19 cellular contexts compared by ENCODE assay signal in the genomic region with DNA sequence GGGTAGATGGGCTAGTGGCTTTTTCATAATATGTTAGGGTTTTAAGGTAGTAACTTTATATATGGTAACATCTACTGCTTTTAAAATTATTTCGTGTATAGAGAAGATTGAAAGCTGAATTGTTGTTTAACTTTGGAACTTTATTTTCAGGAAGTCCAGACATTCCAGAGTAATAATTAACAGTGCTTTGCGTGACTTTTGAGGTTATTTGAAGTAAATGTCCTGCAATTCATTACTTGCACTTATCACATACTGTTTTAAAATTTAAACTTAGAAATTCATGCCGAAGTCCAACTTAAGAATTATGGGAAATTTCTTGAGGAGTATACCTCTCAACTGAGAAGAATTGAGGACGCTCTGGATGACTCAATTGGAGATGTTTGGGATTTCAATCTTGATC. TPM values are rescaled to one million over a fixed set of nuclear protein-coding genes. Genes with fewer than 3 reads are reported as not detected.
DNase-seq lines count a peak whose midpoint lies in the region; ATAC-seq and TF ChIP-seq lines count a peak whose summit lies in the region.
"Had no signal": no experiment of that assay in that cellular context is flagged by ENCODE, and none has a peak within 500 bp of the region (broad histone marks: within the 10 kb centered on the region; RNA-seq: fewer than 3 reads in every experiment).

No MANE protein-coding gene starts in this region.

- DNase-seq in IMR-90 (no peak), choroid plexus epithelial cell (ENCODE audit: low read depth) (no peak), midbrain (lab: John Stamatoyannopoulos, UW) (no peak)
- DNase-seq in activated naive CD4-positive, alpha-beta T cell treated with anti-CD3 and anti-CD28 coated beads, Interleukin-2, amount 10 ng/mL, durations not matched to agents 7 days and 5 days: no peak
- DNase-seq: activated CD4-positive, alpha-beta T cell treated with anti-CD3 and anti-CD28 coated beads for 36 hours; activated T-cell treated with anti-CD3 and anti-CD28 coated beads for 4 hours; AML-193; cerebellar nuclear complex; left ventricle myocardium superior; NCI-H1694; NCI-H524 treated with DMSO at 0.1 percent for 48 hours; nucleus accumbens; T-helper 17 cell had no signal

- peaks cover 0 to 12% (median 7%) of the 10 kb centered on the region in 11 experiments; a peak in 9 of 22 replicates for H3K9me3 ChIP-seq in BLaER1 treated with 17β-estradiol and CSF1 and Interleukin-3, amounts not matched to agents 10 nM and 100 nM (replicated peaks in 1 of 11)
- H3K9me3 ChIP-seq in IMR-90 (ENCODE audit: control insufficient read depth, insufficient read depth, low read length) (no peaks in the 10 kb centered on the region), neutrophil (no peaks in the 10 kb centered on the region)
- H3K9me3 ChIP-seq: thoracic aorta had no signal

- H3K9ac ChIP-seq in BLaER1 treated with 17β-estradiol and CSF1 and Interleukin-3, amounts not matched to agents 10 nM and 100 nM: peak overlapping the region in 10 of 11 experiments; percentile 39 to 100 (median 99); a peak in 16 of 22 replicates
- H3K9ac ChIP-seq in IMR-90 (ENCODE audit: low read depth, low read length): no peak overlapping the region
- H3K9ac ChIP-seq: KMS-11 had no signal

- peaks cover 44 to 51% (median 48%) of the 10 kb centered on the region in 11 experiments for H3K36me3 ChIP-seq in BLaER1 treated with 17β-estradiol and CSF1 and Interleukin-3, amounts not matched to agents 10 nM and 100 nM
- peaks cover 6% of the 10 kb centered on the region for H3K36me3 ChIP-seq in IMR-90 (ENCODE audit: control insufficient read depth, insufficient read depth, low read length)
- peaks cover 41% of the 10 kb centered on the region for H3K36me3 ChIP-seq in neutrophil

- no CpG with 5 or more reads among the region's 4 CpGs for WGBS in IMR-90 (ENCODE audit: extremely low coverage in 2 of 2, insufficient read length in 1 of 2), 2 experiments

- no TSS peak for BruUV-seq in IMR-90 (replicated peaks; lab: Mats Ljungman, UMichigan)

- TF ChIP-seq CTCF in IMR-90 (conservative IDR thresholded peaks at IDR 0.05; ENCODE audit: low read depth, low read length) (no peak), choroid plexus epithelial cell (conservative IDR thresholded peaks at IDR 0.05; ENCODE audit: low read depth, low read length) (no peak), neutrophil (IDR thresholded peaks at IDR 0.05) (no peak)

- H3K27me3 Mint-ChIP-seq in activated naive CD4-positive, alpha-beta T cell treated with anti-CD3 and anti-CD28 coated beads, Interleukin-2, amount 10 ng/mL, durations not matched to agents 7 days and 5 days: peaks cover 12% of the 10 kb centered on the region
- H3K27me3 Mint-ChIP-seq: T-helper 17 cell had no signal

- no peaks in the 10 kb centered on the region for H3K9me3 Mint-ChIP-seq in activated naive CD4-positive, alpha-beta T cell treated with anti-CD3 and anti-CD28 coated beads, Interleukin-2, amount 10 ng/mL, durations not matched to agents 7 days and 5 days

- CTCF ChIA-PET in IMR-90 (lab: Yijun Ruan, JAX): no interaction called here
- CTCF ChIA-PET in activated naive CD4-positive, alpha-beta T cell treated with anti-CD3 and anti-CD28 coated beads, Interleukin-2, amount 10 ng/mL, durations not matched to agents 7 days and 5 days (lab: Charles Lee): no interaction called here

- H3K4me3 ChIP-seq in BLaER1 treated with 17β-estradiol and CSF1 and Interleukin-3, amounts not matched to agents 10 nM and 100 nM: peak overlapping the region; percentile 70 to 92 (median 88); a peak in 16 of 20 replicates
- no peak overlapping the region for H3K4me3 ChIP-seq in IMR-90 (ENCODE audit: insufficient read depth, low read depth, low read length)
- peak overlapping the region; percentile 11 for H3K4me3 ChIP-seq in choroid plexus epithelial cell (ENCODE audit: low read depth, low read length)
- no peak overlapping the region for H3K4me3 ChIP-seq in neutrophil (ENCODE audit: low read depth in 1 of 2, low read length in 1 of 2)

- dilution Hi-C loops in IMR-90 (cut with HindIII; ENCODE audit: low sequenced_read_pairs, unreplicated experiment): no loop called here

- peaks cover 14 to 36% of the 10 kb centered on the region in 2 experiments for H3K79me1 ChIP-seq in IMR-90 (ENCODE audit: low read depth in 1 of 2, low read length in 2 of 2)

- H2AK9ac ChIP-seq in IMR-90 (replicated peaks; ENCODE audit: low read depth, low read length, poor library complexity): no peak overlapping the region

- no peak overlapping the region for H2AK5ac ChIP-seq in IMR-90 (ENCODE audit: low read depth, low read length)

- H2BK15ac ChIP-seq in IMR-90 (ENCODE audit: low read depth, low read length): no peak overlapping the region

- peaks cover 0 to 5% (median 0%) of the 10 kb centered on the region in 11 experiments; a peak in 1 of 22 replicates for H3K27me3 ChIP-seq in BLaER1 treated with 17β-estradiol and CSF1 and Interleukin-3, amounts not matched to agents 10 nM and 100 nM
- no peaks in the 10 kb centered on the region for H3K27me3 ChIP-seq in IMR-90 (ENCODE audit: control insufficient read depth, insufficient read depth, low read length)
- H3K27me3 ChIP-seq in neutrophil: peaks cover 12% of the 10 kb centered on the region

- H3K4ac ChIP-seq in IMR-90 (ENCODE audit: low read depth, low read length): no peak overlapping the region

- H3K4me2 ChIP-seq in BLaER1 treated with 17β-estradiol and CSF1 and Interleukin-3, amounts not matched to agents 10 nM and 100 nM: peak overlapping the region; percentile 77 to 99 (median 91); a peak in 20 of 22 replicates
- H3K4me2 ChIP-seq in IMR-90 (ENCODE audit: low read depth, low read length): peak overlapping the region; percentile 76
- H3K4me2 ChIP-seq: KMS-11 had no signal

- H3K27ac Mint-ChIP-seq in activated naive CD4-positive, alpha-beta T cell treated with anti-CD3 and anti-CD28 coated beads, Interleukin-2, amount 10 ng/mL, durations not matched to agents 7 days and 5 days: no peak overlapping the region
- H3K27ac Mint-ChIP-seq: activated CD4-positive, alpha-beta T cell treated with anti-CD3 and anti-CD28 coated beads for 36 hours had no signal

- no peak overlapping the region for H3K23ac ChIP-seq in IMR-90 (ENCODE audit: low read depth, low read length)

- H3K18ac ChIP-seq in IMR-90 (ENCODE audit: low read depth, low read length): no peak overlapping the region

- no peak overlapping the region for H2AFZ ChIP-seq in IMR-90 (replicated peaks; ENCODE audit: low read length, poor library complexity)

- peaks cover 37% of the 10 kb centered on the region for H3K36me3 Mint-ChIP-seq in activated naive CD4-positive, alpha-beta T cell treated with anti-CD3 and anti-CD28 coated beads, Interleukin-2, amount 10 ng/mL, durations not matched to agents 7 days and 5 days

- no peak for TF ChIP-seq POLR2A in IMR-90 (IDR thresholded peaks at IDR 0.05; ENCODE audit: low read depth, low read length)

- no peak for TF ChIP-seq RAD21 in IMR-90 (IDR thresholded peaks at IDR 0.05; ENCODE audit: low read length)

- H4K5ac ChIP-seq in IMR-90 (ENCODE audit: low read depth, low read length): no peak overlapping the region

- no peak overlapping the region for H2BK120ac ChIP-seq in IMR-90 (ENCODE audit: low read depth, low read length)

- peak overlapping the region in 4 of 11 experiments; percentile 99 to 100 (median 100); a peak in 4 of 22 replicates for H3K27ac ChIP-seq in BLaER1 treated with 17β-estradiol and CSF1 and Interleukin-3, amounts not matched to agents 10 nM and 100 nM
- H3K27ac ChIP-seq in IMR-90 (ENCODE audit: insufficient read depth, low read length) (no peak overlapping the region), neutrophil (peak overlapping the region; percentile 99)
- H3K27ac ChIP-seq: KMS-11, thoracic aorta had no signal

- in situ Hi-C loops in IMR-90 (cut with MboI; ENCODE audit: low sequenced_read_pairs): no loop called here

- peaks cover 50% of the 10 kb centered on the region for H3K4me1 Mint-ChIP-seq in activated naive CD4-positive, alpha-beta T cell treated with anti-CD3 and anti-CD28 coated beads, Interleukin-2, amount 10 ng/mL, durations not matched to agents 7 days and 5 days

- intact Hi-C loops in IMR-90 (cut with micrococcal nuclease): no loop called here

- no peak overlapping the region for H3K56ac ChIP-seq in IMR-90 (ENCODE audit: extremely low read depth, insufficient read depth, low read length)

- H3K4me3 Mint-ChIP-seq in activated naive CD4-positive, alpha-beta T cell treated with anti-CD3 and anti-CD28 coated beads, Interleukin-2, amount 10 ng/mL, durations not matched to agents 7 days and 5 days: no peak overlapping the region
- H3K4me3 Mint-ChIP-seq: T-helper 17 cell had no signal

- peaks cover 49 to 77% (median 69%) of the 10 kb centered on the region in 11 experiments; a peak in 21 of 22 replicates for H4K20me1 ChIP-seq in BLaER1 treated with 17β-estradiol and CSF1 and Interleukin-3, amounts not matched to agents 10 nM and 100 nM
- H4K20me1 ChIP-seq in IMR-90 (ENCODE audit: insufficient read depth, low read length): peaks cover 49% of the 10 kb centered on the region; the same call in 1 of the 2 replicates

- no peak overlapping the region for H2BK20ac ChIP-seq in IMR-90 (ENCODE audit: low read depth, low read length)

- H3K14ac ChIP-seq in IMR-90 (replicated peaks; ENCODE audit: low read depth, low read length): no peak overlapping the region

- peaks cover 3% of the 10 kb centered on the region for H3K9me1 ChIP-seq in IMR-90 (ENCODE audit: insufficient read depth, low read length)

- no peak overlapping the region for H4K91ac ChIP-seq in IMR-90 (ENCODE audit: insufficient read depth, low read depth, low read length)

- H4K8ac ChIP-seq in IMR-90 (ENCODE audit: low read depth in 2 of 2, low read length in 2 of 2): no peak overlapping the region

- peaks cover 0 to 52% (median 24%) of the 10 kb centered on the region in 10 experiments; a peak in 19 of 20 replicates for H3K4me1 ChIP-seq in BLaER1 treated with 17β-estradiol and CSF1 and Interleukin-3, amounts not matched to agents 10 nM and 100 nM
- H3K4me1 ChIP-seq in IMR-90 (ENCODE audit: control insufficient read depth, insufficient read depth, low read length): peaks cover 5% of the 10 kb centered on the region; the same call in 1 of the 2 replicates
- peaks cover 45 to 48% of the 10 kb centered on the region in 2 experiments for H3K4me1 ChIP-seq in neutrophil (ENCODE audit: control insufficient read depth in 1 of 2, insufficient read depth in 1 of 2, low read depth in 1 of 2, low read length in 1 of 2)

- ATAC-seq in IMR-90 (ENCODE audit: low read depth) (no peak), HG03139 (IDR thresholded peaks at IDR 0.05; ENCODE audit: unreplicated experiment) (no peak), GM21737 (IDR thresholded peaks at IDR 0.05; ENCODE audit: unreplicated experiment) (no peak)
- ATAC-seq: activated CD4-positive, alpha-beta T cell treated with anti-CD3 and anti-CD28 coated beads for 36 hours; left ventricle myocardium superior; T-helper 17 cell had no signal

- POLR2A ChIA-PET in IMR-90 (lab: Charles Lee; ENCODE audit: unreplicated experiment): no interaction called here

- peak overlapping the region; percentile 62 for H2BK5ac ChIP-seq in IMR-90 (ENCODE audit: low read depth, low read length, poor library complexity, severe bottlenecking)

RNA-seq across cellular contexts. Expression of gene WASHC4, which starts 3.3 kb away (rescaled TPM):
- total RNA-seq in IMR-90 (2012; rRNA removed): 47.0 and 85.5 TPM in 2 replicates
- 12.7 and 16.4 TPM in 2 replicates for polyA plus RNA-seq in IMR-90 (2012; rRNA removed)
- polyA plus RNA-seq in IMR-90 (2012; cell fraction: cytosol; rRNA removed): 1.2 and 1.9 TPM in 2 replicates
- 2.2 and 30.6 TPM in 2 replicates for polyA plus RNA-seq in IMR-90 (2012; cell fraction: nucleus; rRNA removed; ENCODE audit: low replicate concordance)

RNA-seq across cellular contexts. Expression of gene ALDH1L2, which starts 26.6 kb away (rescaled TPM):
- total RNA-seq in IMR-90 (2012; rRNA removed): 16.7 and 22.8 TPM in 2 replicates
- 16.2 and 21.1 TPM in 2 replicates for polyA plus RNA-seq in IMR-90 (2012; rRNA removed)
- polyA plus RNA-seq in IMR-90 (2012; cell fraction: cytosol; rRNA removed): 5.6 and 6.7 TPM in 2 replicates
- 6.2 and 38.4 TPM in 2 replicates for polyA plus RNA-seq in IMR-90 (2012; cell fraction: nucleus; rRNA removed; ENCODE audit: low replicate concordance)

Comparison
In these comparisons a context has a peak if more than half of its experiments do, and no peak if none do; other contexts are left out.
1. H3K4me3 ChIP-seq: peak in BLaER1 treated with 17β-estradiol and CSF1 and Interleukin-3, amounts not matched to agents 10 nM and 100 nM (10 of 10) and choroid plexus epithelial cell (single experiment); none in IMR-90 (single experiment) and neutrophil (0 of 2).